Comparison of ENCODE assay signal across 8 cellular contexts in genomic region chr2:239267411-239267941, GRCh38.
DNase-seq lines count a peak whose midpoint lies in the region; ATAC-seq and TF ChIP-seq lines count a peak whose summit lies in the region.

No MANE protein-coding gene starts in this region.

- H3K4me1 Mint-ChIP-seq in CD8-positive, alpha-beta T cell (ENCODE audit: low read depth): peaks cover 72% of the 10 kb centered on the region

- H3K4me3 Mint-ChIP-seq in CD8-positive, alpha-beta T cell: peak overlapping the region; percentile 90

- H3K9me3 ChIP-seq in CD8-positive, alpha-beta T cell (ENCODE audit: low read length): no peaks in the 10 kb centered on the region
- H3K9me3 ChIP-seq in KOPT-K1 (ENCODE audit: insufficient read depth, low read length, poor library complexity, severe bottlenecking) (no peaks in the 10 kb centered on the region), mucosa of descending colon (no peaks in the 10 kb centered on the region)

- peak; percentile 64 for TF ChIP-seq CTCF in CD8-positive, alpha-beta T cell (IDR thresholded peaks at IDR 0.05)
- TF ChIP-seq CTCF in mucosa of descending colon (IDR thresholded peaks at IDR 0.05): peak; percentile 16

- H3K36me3 ChIP-seq in CD8-positive, alpha-beta T cell (ENCODE audit: insufficient read depth, low read length): no peaks in the 10 kb centered on the region
- peaks cover 16% of the 10 kb centered on the region for H3K36me3 ChIP-seq in KOPT-K1 (ENCODE audit: insufficient read depth, low read length)
- H3K36me3 ChIP-seq in mucosa of descending colon (ENCODE audit: low read depth): no peaks in the 10 kb centered on the region

- peak overlapping the region; percentile 62 for H3K4me3 ChIP-seq in CD8-positive, alpha-beta T cell (ENCODE audit: low read depth, low read length)
- H3K4me3 ChIP-seq in mucosa of descending colon: no peak overlapping the region

- CTCF ChIA-PET in CD8-positive, alpha-beta T cell (lab: Charles Lee): interaction anchor here (0.6 to 4.7 kb wide), 38 partner anchors 8 to 798 kb away, joined by 3 to 35 read pairs (median 4); partner anchors contain the start of gene HDAC4

- peaks cover 66% of the 10 kb centered on the region for H3K4me1 ChIP-seq in CD8-positive, alpha-beta T cell (ENCODE audit: insufficient read depth, low read length)
- H3K4me1 ChIP-seq in mucosa of descending colon (ENCODE audit: low read depth): peaks cover 48% of the 10 kb centered on the region

- H3K27me3 Mint-ChIP-seq in CD8-positive, alpha-beta T cell (ENCODE audit: low read depth): no peaks in the 10 kb centered on the region

- H3K27me3 ChIP-seq in CD8-positive, alpha-beta T cell (ENCODE audit: insufficient read depth, low read length): no peaks in the 10 kb centered on the region

- peak; percentile 73 to 95 (median 90) for DNase-seq in CD8-positive, alpha-beta T cell
- peak; percentile 86 for DNase-seq in activated CD4-positive, alpha-beta T cell treated with anti-CD3 and anti-CD28 coated beads for 1 hour
- DNase-seq in mucosa of descending colon (peak; percentile 84 to 92 (median 89)), SK-N-DZ (ENCODE audit: low spot score) (no peak)
- DNase-seq in stimulated activated CD8-positive, alpha-beta memory T cell treated with anti-CD3 and anti-CD28 coated beads, Interleukin-7, amount 100 ng/mL, for 4 hours (ENCODE audit: low read depth in 2 of 2): peak; percentile 86 to 93

- H3K36me3 Mint-ChIP-seq in CD8-positive, alpha-beta T cell: no peaks in the 10 kb centered on the region

- intact Hi-C loops in CD8-positive, alpha-beta T cell (cut with DNase I, micrococcal nuclease): loop anchor here (1.0 to 10.0 kb wide), 17 partner anchors 8 to 875 kb away; partner anchors contain the start of genes HDAC4 (in 1 of the 2), NDUFA10 (in 1 of the 2) and OTOS (in 1 of the 2)
- intact Hi-C loops in mucosa of descending colon (cut with DNase I, micrococcal nuclease): no loop called here

- H3K27ac Mint-ChIP-seq in CD8-positive, alpha-beta T cell: peak overlapping the region; percentile 95

- H3K27ac ChIP-seq in CD8-positive, alpha-beta T cell (ENCODE audit: low read depth, low read length): peak overlapping the region; percentile 75
- H3K27ac ChIP-seq in KOPT-K1 (ENCODE audit: low read depth, low read length, poor library complexity, severe bottlenecking): peak overlapping the region; percentile 74
- H3K27ac ChIP-seq in cingulate gyrus (ENCODE audit: low read depth, low read length): peak overlapping the region; percentile 44

- peak; percentile 70 for ATAC-seq in CD8-positive, alpha-beta T cell
- peak; percentile 89 for ATAC-seq in GM21576 (IDR thresholded peaks at IDR 0.05; ENCODE audit: unreplicated experiment)
- ATAC-seq in mucosa of descending colon: peak; percentile 84

- H3K9me3 Mint-ChIP-seq in CD8-positive, alpha-beta T cell: no peaks in the 10 kb centered on the region

- POLR2A ChIA-PET in CD8-positive, alpha-beta T cell (lab: Charles Lee): interaction anchor here (0.6 to 3.0 kb wide), 19 partner anchors 8 to 615 kb away, joined by 3 to 13 read pairs (median 4); partner anchors contain the start of gene HDAC4

Comparison
In these comparisons a context has a peak if more than half of its experiments do, and no peak if none do; other contexts are left out.
1. intact Hi-C loops: an anchor here in CD8-positive, alpha-beta T cell (1.0 to 10.0 kb wide); none called in mucosa of descending colon.